In genomic region chr1:107135466-107135865, GRCh38 we compare ENCODE assay signal across 11 cellular contexts. TPM values are rescaled to one million over a fixed set of nuclear protein-coding genes. Genes with fewer than 3 reads are reported as not detected.
DNase-seq lines count a peak whose midpoint lies in the region; ATAC-seq, FAIRE-seq and TF ChIP-seq lines count a peak whose summit lies in the region.
"Had no signal": no experiment of that assay in that cellular context is flagged by ENCODE, and none has a peak within 500 bp of the region (broad histone marks: within the 10 kb centered on the region; RNA-seq: fewer than 3 reads in every experiment).

No MANE protein-coding gene starts in this region.

- H3K27me3 Mint-ChIP-seq in CD4-positive, alpha-beta T cell, result peaks cover 45% of the 10 kb centered on the region

- FAIRE-seq in urothelium cell line (lab: Jason Lieb, UNC), result no peak

- peaks cover 10% of the 10 kb centered on the region for H3K4me1 Mint-ChIP-seq in CD4-positive, alpha-beta T cell (ENCODE audit: low read depth)

- CTCF ChIA-PET in PC-3 (lab: Charles Lee), result no interaction called here
- CTCF ChIA-PET in CD4-positive, alpha-beta T cell (lab: Charles Lee), result no interaction called here

- TF ChIP-seq CTCF in cardiac muscle cell (IDR thresholded peaks at IDR 0.05; ENCODE audit: low read depth, low read length) (no peak), heart left ventricle (IDR thresholded peaks at IDR 0.05) (no peak), PC-3 (conservative IDR thresholded peaks at IDR 0.05; ENCODE audit: low read depth, low read length) (no peak), epithelial cell of esophagus (IDR thresholded peaks at IDR 0.05; ENCODE audit: insufficient read depth, low read depth, low read length, missing control alignments) (no peak)
- no peak for TF ChIP-seq CTCF in CD4-positive, alpha-beta T cell (IDR thresholded peaks at IDR 0.05)

- H2AFZ ChIP-seq in PC-3 (ENCODE audit: low read length), result no peak overlapping the region

- no peaks in the 10 kb centered on the region for H3K36me3 ChIP-seq in cardiac muscle cell
- no peaks in the 10 kb centered on the region for H3K36me3 ChIP-seq in heart left ventricle
- H3K36me3 ChIP-seq in PC-3 (ENCODE audit: low read depth, low read length), result no peaks in the 10 kb centered on the region
- H3K36me3 ChIP-seq: BLaER1 treated with 17β-estradiol and CSF1 and Interleukin-3, amounts not matched to agents 10 nM and 100 nM; thoracic aorta had no signal

- no peak for ATAC-seq in heart left ventricle
- no peak for ATAC-seq in PC-3
- ATAC-seq in CD4-positive, alpha-beta T cell (ENCODE audit: poor library complexity), result no peak

- H3F3A ChIP-seq in PC-3 (ENCODE audit: low read length, unreplicated experiment), result no peaks in the 10 kb centered on the region

- H3K4me3 ChIP-seq in cardiac muscle cell (no peak overlapping the region), heart left ventricle (no peak overlapping the region), PC-3 (ENCODE audit: low read length) (no peak overlapping the region), epithelial cell of esophagus (ENCODE audit: low read length) (no peak overlapping the region)
- H3K4me3 ChIP-seq: BLaER1 treated with 17β-estradiol and CSF1 and Interleukin-3, amounts not matched to agents 10 nM and 100 nM; skin epidermis; thoracic aorta had no signal

- no peaks in the 10 kb centered on the region for H3K9me3 Mint-ChIP-seq in CD4-positive, alpha-beta T cell

- H3K9me2 ChIP-seq in PC-3 (replicated peaks; ENCODE audit: low read length), result no peaks in the 10 kb centered on the region

- intact Hi-C loops in heart left ventricle (cut with DNase I), result no loop called here
- intact Hi-C loops in PC-3 (cut with micrococcal nuclease), result loop anchor here (10.0 kb wide), 1 partner anchor 651 kb away; no protein-coding TSS in a partner anchor
- intact Hi-C loops in CD4-positive, alpha-beta T cell (cut with DNase I, micrococcal nuclease), result no loop called here

- H3K36me3 Mint-ChIP-seq in CD4-positive, alpha-beta T cell (ENCODE audit: low read depth), result no peaks in the 10 kb centered on the region

- peaks cover 35% of the 10 kb centered on the region for H3K27me3 ChIP-seq in cardiac muscle cell
- H3K27me3 ChIP-seq in heart left ventricle, result peaks cover under 1 to 24% (median 12%) of the 10 kb centered on the region in 9 donors
- no peaks in the 10 kb centered on the region for H3K27me3 ChIP-seq in PC-3 (ENCODE audit: low read length)
- H3K27me3 ChIP-seq in CD4-positive, alpha-beta T cell (ENCODE audit: control insufficient read depth, insufficient read depth, low read length), result peaks cover 54% of the 10 kb centered on the region

- peak; percentile 51 to 83 for DNase-seq in cardiac muscle cell (ENCODE audit: low read depth in 1 of 2, low spot score in 1 of 2)
- no peak for DNase-seq in heart left ventricle
- DNase-seq in PC-3, result peak; percentile 68
- DNase-seq in epithelial cell of esophagus (ENCODE audit: low read depth), result peak; percentile 73
- peak; percentile 22 for DNase-seq in urothelium cell line (ENCODE audit: low spot score)
- no peak for DNase-seq in CD4-positive, alpha-beta T cell
- no peak for DNase-seq in NCI-H2171 (lab: John Stamatoyannopoulos, UW)
- DNase-seq in activated CD4-positive, CD25-positive, alpha-beta regulatory T cell (lab: John Stamatoyannopoulos, UW), result no peak

- H3K4me2 ChIP-seq in PC-3 (ENCODE audit: low read length), result no peak overlapping the region
- H3K4me2 ChIP-seq: BLaER1 treated with 17β-estradiol and CSF1 and Interleukin-3, amounts not matched to agents 10 nM and 100 nM had no signal

- H3K4me3 Mint-ChIP-seq in CD4-positive, alpha-beta T cell, result no peak overlapping the region

- no peak overlapping the region for H3K27ac Mint-ChIP-seq in CD4-positive, alpha-beta T cell

- H4K20me1 ChIP-seq in PC-3 (ENCODE audit: low read length), result no peaks in the 10 kb centered on the region

- H3K4me1 ChIP-seq in cardiac muscle cell (ENCODE audit: low read depth), result no peaks in the 10 kb centered on the region
- H3K4me1 ChIP-seq in heart left ventricle, result peaks cover 0 to 11% (median 5%) of the 10 kb centered on the region in 12 donors
- H3K4me1 ChIP-seq in PC-3 (ENCODE audit: insufficient read depth, low read length), result peaks cover 23% of the 10 kb centered on the region

- no peak overlapping the region for H3K9ac ChIP-seq in PC-3 (ENCODE audit: low read length)
- H3K9ac ChIP-seq: BLaER1 treated with 17β-estradiol and CSF1 and Interleukin-3, amounts not matched to agents 10 nM and 100 nM had no signal

- H3K9me3 ChIP-seq in cardiac muscle cell (ENCODE audit: low read depth) (no peaks in the 10 kb centered on the region), heart left ventricle (no peaks in the 10 kb centered on the region), PC-3 (ENCODE audit: low read length) (no peaks in the 10 kb centered on the region)
- H3K9me3 ChIP-seq in CD4-positive, alpha-beta T cell (ENCODE audit: control insufficient read depth, low read length), result no peaks in the 10 kb centered on the region
- H3K9me3 ChIP-seq: BLaER1 treated with 17β-estradiol and CSF1 and Interleukin-3, amounts not matched to agents 10 nM and 100 nM; thoracic aorta had no signal

- BruUV-seq in PC-3 (replicated peaks; lab: Mats Ljungman, UMichigan), result no TSS peak

- H3K79me2 ChIP-seq in PC-3 (ENCODE audit: low read length), result no peaks in the 10 kb centered on the region

- no peak for TF ChIP-seq POLR2A in heart left ventricle (IDR thresholded peaks at IDR 0.05)

- no peak overlapping the region for H3K27ac ChIP-seq in cardiac muscle cell
- H3K27ac ChIP-seq in heart left ventricle, result no peak overlapping the region
- no peak overlapping the region for H3K27ac ChIP-seq in PC-3 (ENCODE audit: low read length)
- H3K27ac ChIP-seq in CD4-positive, alpha-beta T cell (ENCODE audit: low read depth, low read length), result no peak overlapping the region
- H3K27ac ChIP-seq: BLaER1 treated with 17β-estradiol and CSF1 and Interleukin-3, amounts not matched to agents 10 nM and 100 nM; skin epidermis; thoracic aorta had no signal

- POLR2A ChIA-PET in PC-3 (lab: Charles Lee; ENCODE audit: unreplicated experiment), result no interaction called here
- POLR2A ChIA-PET in CD4-positive, alpha-beta T cell (lab: Charles Lee), result no interaction called here

- WGBS in heart left ventricle, 4 donors, result 2 to 3% (median 3%) methylated on average over 3 of the region's 3 CpGs

RNA-seq across cellular contexts. Expression of gene NTNG1, which starts 5.4 kb away (rescaled TPM):
- total RNA-seq in cardiac muscle cell (0.12 and 0.28 TPM in 2 replicates), heart left ventricle (1 to 10 TPM in 1 of 9 donors, not detected in 8; 4.6 TPM), PC-3 (2014; rRNA removed) (6.7 and 6.8 TPM in 2 replicates)
- polyA plus RNA-seq in cardiac muscle cell (not detected in 2 replicates), heart left ventricle (not detected)
- not detected for total RNA-seq in CD4-positive, alpha-beta T cell

Comparison
In these comparisons a context has a peak if more than half of its experiments do, and no peak if none do; other contexts are left out.
1. DNase-seq: peak in cardiac muscle cell (2 of 2), PC-3 (single experiment), epithelial cell of esophagus (single experiment) and urothelium cell line (single experiment); none in heart left ventricle (0 of 5), CD4-positive, alpha-beta T cell (0 of 10), NCI-H2171 (single experiment) and activated CD4-positive, CD25-positive, alpha-beta regulatory T cell (0 of 4).